Comparison of ENCODE assay signal across 11 cellular contexts in genomic region chr4:136036744-136037143, GRCh38.
DNase-seq lines count a peak whose midpoint lies in the region; ATAC-seq lines count a peak whose summit lies in the region.
"Had no signal": no experiment of that assay in that cellular context is flagged by ENCODE, and none has a peak within 500 bp of the region (broad histone marks: within the 10 kb centered on the region; RNA-seq: fewer than 3 reads in every experiment).

No MANE protein-coding gene starts in this region.

- H3K9me3 ChIP-seq in MG63: no peaks in the 10 kb centered on the region
- H3K9me3 ChIP-seq: tibial nerve had no signal

- no peaks in the 10 kb centered on the region for H3K36me3 ChIP-seq in MG63
- H3K36me3 ChIP-seq: tibial nerve had no signal

- no peak overlapping the region for H3K4me3 ChIP-seq in MG63
- H3K4me3 ChIP-seq: tibial nerve had no signal

- DNase-seq in AML-193 (lab: John Stamatoyannopoulos, UW): peak; percentile 45 to 47
- peak; percentile 1 for DNase-seq in MG63
- DNase-seq in amniotic stem cell (lab: John Stamatoyannopoulos, UW): peak; percentile 66
- peak; percentile 1 for DNase-seq in hepatic stellate cell (ENCODE audit: low spot score)
- no peak for DNase-seq in NCI-H345 treated with DMSO at 0.1 percent for 48 hours (lab: John Stamatoyannopoulos, UW; ENCODE audit: unreplicated experiment)
- DNase-seq in stimulated activated naive CD4-positive, alpha-beta T cell treated with Interleukin-2 at 50 U/mL for 16 hours (lab: John Stamatoyannopoulos, UW): no peak
- DNase-seq in NCI-H1092 (lab: John Stamatoyannopoulos, UW): no peak
- DNase-seq: NCI-H2107 had no signal

- H3K27me3 ChIP-seq in MG63: no peaks in the 10 kb centered on the region
- H3K27me3 ChIP-seq: tibial nerve had no signal

- no peak for ATAC-seq in GM18520 (IDR thresholded peaks at IDR 0.05; ENCODE audit: unreplicated experiment)
- ATAC-seq: sciatic nerve had no signal

Comparison
In these comparisons a context has a peak if more than half of its experiments do, and no peak if none do; other contexts are left out.
1. DNase-seq: peak in AML-193 (2 of 2), MG63 (single experiment), amniotic stem cell (single experiment) and hepatic stellate cell (single experiment); none in NCI-H345 treated with DMSO at 0.1 percent for 48 hours (single experiment), stimulated activated naive CD4-positive, alpha-beta T cell treated with Interleukin-2 at 50 U/mL for 16 hours (single experiment) and NCI-H1092 (single experiment).